Comparison of ENCODE assay signal across 8 cellular contexts in genomic region chr20:63942250-63943006, GRCh38. TPM values are rescaled to one million over a fixed set of nuclear protein-coding genes. Genes with fewer than 3 reads are reported as not detected.
DNase-seq lines count a peak whose midpoint lies in the region; ATAC-seq lines count a peak whose summit lies in the region.

No MANE protein-coding gene starts in this region.

- H2BK12ac ChIP-seq in neuronal stem cell (ENCODE audit: low read length): no peak overlapping the region

- H3K4me1 ChIP-seq in ectodermal cell (ENCODE audit: control insufficient read depth, insufficient read depth, low read length): no peaks in the 10 kb centered on the region
- peaks cover 0 to 5% of the 10 kb centered on the region in 2 donors for H3K4me1 ChIP-seq in neuronal stem cell (ENCODE audit: control insufficient read depth in 2 of 2, insufficient read depth in 1 of 2, low read depth in 1 of 2, low read length in 2 of 2)

- H3K9me3 ChIP-seq in ectodermal cell (ENCODE audit: control insufficient read depth, low read length) (no peaks in the 10 kb centered on the region), neuronal stem cell (replicated peaks in 1 of 2; ENCODE audit: control insufficient read depth in 2 of 2, insufficient read depth in 1 of 2, low read depth in 1 of 2, low read length in 2 of 2) (peaks cover 0 to 2% of the 10 kb centered on the region in 2 donors)

- no peak overlapping the region for H4K8ac ChIP-seq in neuronal stem cell (ENCODE audit: low read depth, low read length)

- H3K23ac ChIP-seq in neuronal stem cell (ENCODE audit: low read depth, low read length, poor library complexity): peak overlapping the region; percentile 89

- H2BK5ac ChIP-seq in neuronal stem cell (ENCODE audit: low read length): no peak overlapping the region

- peak; percentile 37 for DNase-seq in NCI-H748 (lab: John Stamatoyannopoulos, UW; ENCODE audit: unreplicated experiment)
- no peak for DNase-seq in NCI-H748 treated with DMSO at 0.1 percent for 48 hours (lab: John Stamatoyannopoulos, UW)
- DNase-seq in SW480 (ENCODE audit: low spot score): peak; percentile 75
- DNase-seq in neuronal stem cell (ENCODE audit: low spot score): no peak
- no peak for DNase-seq in cerebellum (ENCODE audit: low spot score)
- no peak for DNase-seq in NCI-H524 treated with DMSO at 0.1 percent for 48 hours (lab: John Stamatoyannopoulos, UW)

- H3K27ac ChIP-seq in ectodermal cell (ENCODE audit: insufficient read depth, low read depth, low read length, poor library complexity, severe bottlenecking): peak overlapping the region; percentile 60
- peak overlapping the region; percentile 78 for H3K27ac ChIP-seq in neuronal stem cell (replicated peaks; ENCODE audit: low read length)

- no peak overlapping the region for H2BK15ac ChIP-seq in neuronal stem cell (ENCODE audit: low read length)

- H3K27me3 ChIP-seq in ectodermal cell (ENCODE audit: control insufficient read depth, insufficient read depth, low read length, poor library complexity, severe bottlenecking): no peaks in the 10 kb centered on the region
- no peaks in the 10 kb centered on the region for H3K27me3 ChIP-seq in neuronal stem cell (ENCODE audit: control insufficient read depth in 3 of 3, insufficient read depth in 3 of 3, low read depth in 1 of 3, low read length in 3 of 3)

- H3K9ac ChIP-seq in neuronal stem cell (ENCODE audit: low read depth, low read length, poor library complexity): no peak overlapping the region

- H3K4me3 ChIP-seq in ectodermal cell (ENCODE audit: insufficient read depth, low read depth, low read length) (no peak overlapping the region), neuronal stem cell (ENCODE audit: low read length in 2 of 2) (no peak overlapping the region)

- H3K4me2 ChIP-seq in neuronal stem cell (ENCODE audit: insufficient read depth, low read length, poor library complexity, severe bottlenecking): peak overlapping the region; percentile 25

- H3K18ac ChIP-seq in neuronal stem cell (ENCODE audit: low read length): peak overlapping the region; percentile 12

- H4K91ac ChIP-seq in neuronal stem cell (ENCODE audit: low read depth, low read length, poor library complexity): no peak overlapping the region

- ATAC-seq in HG03565 (IDR thresholded peaks at IDR 0.05; ENCODE audit: unreplicated experiment): no peak

- no peak overlapping the region for H3K4ac ChIP-seq in neuronal stem cell (ENCODE audit: low read length)

- H3K14ac ChIP-seq in neuronal stem cell (ENCODE audit: low read length): peak overlapping the region; percentile 82

- peaks cover 32% of the 10 kb centered on the region for H3K79me1 ChIP-seq in neuronal stem cell (ENCODE audit: low read depth, low read length)

- 62 to 63% methylated on average over 30 of the region's 30 CpGs for WGBS in ectodermal cell, 2 experiments
- no CpG with 5 or more reads among the region's 30 CpGs for WGBS in neuronal stem cell (ENCODE audit: extremely low coverage in 2 of 2, insufficient read length in 2 of 2, insufficient replicate concordance in 1 of 2), 2 donors

- peaks cover 13% of the 10 kb centered on the region for H3K36me3 ChIP-seq in ectodermal cell (ENCODE audit: control insufficient read depth, insufficient read depth, low read length)
- peaks cover 39 to 81% of the 10 kb centered on the region in 2 donors for H3K36me3 ChIP-seq in neuronal stem cell (replicated peaks in 1 of 2; ENCODE audit: control insufficient read depth in 2 of 2, insufficient read depth in 2 of 2, low read length in 2 of 2)

- no peak overlapping the region for H2BK120ac ChIP-seq in neuronal stem cell (ENCODE audit: low read depth, low read length)

- H2AK5ac ChIP-seq in neuronal stem cell (ENCODE audit: low read depth, low read length): no peak overlapping the region

- H2AFZ ChIP-seq in neuronal stem cell (ENCODE audit: low read length): no peak overlapping the region

RNA-seq across cellular contexts. Expression of gene UCKL1, which starts 13.8 kb away (rescaled TPM):
- 35.0 TPM for polyA plus RNA-seq in ectodermal cell (2013, experiment 1 of 4)
- polyA plus RNA-seq in ectodermal cell (2013, experiment 2 of 4): 32.6 TPM
- 35.8 TPM for polyA plus RNA-seq in ectodermal cell (2013, experiment 3 of 4)
- 33.8 TPM for polyA plus RNA-seq in ectodermal cell (2013, experiment 4 of 4)
- 17.0 TPM for polyA plus RNA-seq in neuronal stem cell (2013, experiment 1 of 2)
- polyA plus RNA-seq in neuronal stem cell (2013, experiment 2 of 2): 15.6 TPM
- total RNA-seq in cerebellum: 20.7 TPM

RNA-seq across cellular contexts. Expression of gene ZNF512B, which starts 27.3 kb away (rescaled TPM):
- 22.4 TPM for polyA plus RNA-seq in ectodermal cell (2013, experiment 1 of 4)
- polyA plus RNA-seq in ectodermal cell (2013, experiment 2 of 4): 27.1 TPM
- polyA plus RNA-seq in ectodermal cell (2013, experiment 3 of 4): 16.4 TPM
- 18.0 TPM for polyA plus RNA-seq in ectodermal cell (2013, experiment 4 of 4)
- 7.8 TPM for polyA plus RNA-seq in neuronal stem cell (2013, experiment 1 of 2)
- polyA plus RNA-seq in neuronal stem cell (2013, experiment 2 of 2): 7.3 TPM
- total RNA-seq in cerebellum: 10.4 TPM

RNA-seq across cellular contexts. Expression of gene SAMD10, which starts 37.0 kb away (rescaled TPM):
- polyA plus RNA-seq in ectodermal cell (2013, experiment 1 of 4): 5.2 TPM
- 5.1 TPM for polyA plus RNA-seq in ectodermal cell (2013, experiment 2 of 4)
- polyA plus RNA-seq in ectodermal cell (2013, experiment 3 of 4): 5.8 TPM
- polyA plus RNA-seq in ectodermal cell (2013, experiment 4 of 4): 7.2 TPM
- polyA plus RNA-seq in neuronal stem cell (2013, experiment 1 of 2): 6.5 TPM
- polyA plus RNA-seq in neuronal stem cell (2013, experiment 2 of 2): 5.8 TPM
- 7.9 TPM for total RNA-seq in cerebellum

RNA-seq across cellular contexts. Expression of gene PRPF6, which starts 38.5 kb away (rescaled TPM):
- polyA plus RNA-seq in ectodermal cell (2013, experiment 1 of 4): 82.1 TPM
- 85.3 TPM for polyA plus RNA-seq in ectodermal cell (2013, experiment 2 of 4)
- polyA plus RNA-seq in ectodermal cell (2013, experiment 3 of 4): 60.3 TPM
- polyA plus RNA-seq in ectodermal cell (2013, experiment 4 of 4): 67.3 TPM
- polyA plus RNA-seq in neuronal stem cell (2013, experiment 1 of 2): 50.0 TPM
- 49.3 TPM for polyA plus RNA-seq in neuronal stem cell (2013, experiment 2 of 2)
- total RNA-seq in cerebellum: 44.0 TPM

RNA-seq across cellular contexts. Expression of gene DNAJC5, which starts 47.5 kb away (rescaled TPM):
- 42.4 TPM for polyA plus RNA-seq in ectodermal cell (2013, experiment 1 of 4)
- 49.4 TPM for polyA plus RNA-seq in ectodermal cell (2013, experiment 2 of 4)
- 26.4 TPM for polyA plus RNA-seq in ectodermal cell (2013, experiment 3 of 4)
- polyA plus RNA-seq in ectodermal cell (2013, experiment 4 of 4): 29.6 TPM
- 17.2 TPM for polyA plus RNA-seq in neuronal stem cell (2013, experiment 1 of 2)
- 16.8 TPM for polyA plus RNA-seq in neuronal stem cell (2013, experiment 2 of 2)
- total RNA-seq in cerebellum: 53.4 TPM

Comparison
In these comparisons a context has a peak if more than half of its experiments do, and no peak if none do; other contexts are left out.
1. DNase-seq: peak in NCI-H748 (single experiment) and SW480 (single experiment); none in NCI-H748 treated with DMSO at 0.1 percent for 48 hours (single experiment), neuronal stem cell (single experiment), cerebellum (single experiment) and NCI-H524 treated with DMSO at 0.1 percent for 48 hours (single experiment).